In genomic region chr17:28368915-28369683, GRCh38 we compare ENCODE assay signal across 22 cellular contexts. TPM values are rescaled to one million over a fixed set of nuclear protein-coding genes. Genes with fewer than 3 reads are reported as not detected.
DNase-seq lines count a peak whose midpoint lies in the region; ATAC-seq, FAIRE-seq and TF ChIP-seq lines count a peak whose summit lies in the region.
"Had no signal": no experiment of that assay in that cellular context is flagged by ENCODE, and none has a peak within 500 bp of the region (broad histone marks: within the 10 kb centered on the region; RNA-seq: fewer than 3 reads in every experiment).

No MANE protein-coding gene starts in this region.

- H3K27ac ChIP-seq in BLaER1 (no peak overlapping the region), osteoblast (ENCODE audit: low read depth, low read length) (no peak overlapping the region)

- peak; percentile 25; the same call in 1 of the 2 replicates for TF ChIP-seq POLR2A in GM12891 (IDR thresholded peaks at IDR 0.05; ENCODE audit: low read depth, low read length)

- H3K79me2 ChIP-seq in osteoblast (ENCODE audit: insufficient read depth, low read length) = no peaks in the 10 kb centered on the region

- H2AFZ ChIP-seq in osteoblast (ENCODE audit: low read length) = no peak overlapping the region

- H3K9me3 ChIP-seq in BLaER1 (no peaks in the 10 kb centered on the region), osteoblast (ENCODE audit: low read depth, low read length) (no peaks in the 10 kb centered on the region)

- H3K4me2 ChIP-seq in BLaER1 (no peak overlapping the region), osteoblast (ENCODE audit: insufficient read depth, low read length) (no peak overlapping the region)

- FAIRE-seq in GM12891 (lab: Jason Lieb, UNC) = no peak
- FAIRE-seq: GM18507 had no signal

- TF ChIP-seq CTCF in osteoblast (IDR thresholded peaks at IDR 0.05; ENCODE audit: extremely low read depth, low read depth, low read length) = no peak

- peaks cover 32% of the 10 kb centered on the region for H3K4me1 ChIP-seq in BLaER1
- peaks cover 7% of the 10 kb centered on the region for H3K4me1 ChIP-seq in osteoblast (ENCODE audit: insufficient read depth, low read length)

- no peak overlapping the region for H3K4me3 ChIP-seq in BLaER1
- no peak overlapping the region for H3K4me3 ChIP-seq in osteoblast (ENCODE audit: insufficient read depth, low read length)

- peaks cover 27% of the 10 kb centered on the region for H4K20me1 ChIP-seq in BLaER1
- H4K20me1 ChIP-seq in osteoblast (ENCODE audit: insufficient read depth, low read length) = peaks cover 14% of the 10 kb centered on the region

- H3K36me3 ChIP-seq in BLaER1 = peaks cover 16% of the 10 kb centered on the region
- no peaks in the 10 kb centered on the region for H3K36me3 ChIP-seq in osteoblast (ENCODE audit: insufficient read depth, low read length)

- H3K27me3 ChIP-seq in BLaER1 (no peaks in the 10 kb centered on the region), osteoblast (ENCODE audit: insufficient read depth, low read length) (peaks cover 16% of the 10 kb centered on the region)

- ATAC-seq in GM18502 (IDR thresholded peaks at IDR 0.05; ENCODE audit: poor library complexity, unreplicated experiment) = no peak
- ATAC-seq in HG03354 (IDR thresholded peaks at IDR 0.05; ENCODE audit: poor library complexity, severe bottlenecking, unreplicated experiment) = no peak
- ATAC-seq: HCT116, SK-N-SH treated with all-trans-retinoic acid at 6 μM for 48 hours had no signal

- DNase-seq in GM12891 (ENCODE audit: insufficient read length, low spot score) (no peak), islet precursor cell (peak; percentile 52), osteoblast (ENCODE audit: insufficient read length, low spot score, missing footprints) (peak; percentile 73), OCI-M1 (lab: John Stamatoyannopoulos, UW) (no peak)
- DNase-seq: AML-193; Calu3; CD4-positive, alpha-beta memory T cell; GF-D8; GOT3; KBM-7; NCI-H1105; NCI-H2081 treated with DMSO at 0.1 percent for 48 hours; NCI-H446 treated with DMSO at 0.1 percent for 48 hours; NK-92 treated with Interleukin-12 subunit alpha and Interleukin-12 subunit beta, amount 100 ng/mL, for 24 hours; SIG-M5 had no signal

- H3K9ac ChIP-seq in BLaER1 = 0 out of 2 replicates have a peak overlapping the region, but pooled peaks have one; percentile 15

TF ChIP-seq in GM12891, 5 proteins besides CTCF, POLR2A, EP300 and RAD21:
- no peak for TF ChIP-seq PAX5 (IDR thresholded peaks at IDR 0.05; ENCODE audit: insufficient read depth, low read length, severe bottlenecking)
- TF ChIP-seq POU2F2 (IDR thresholded peaks at IDR 0.05; ENCODE audit: low read depth, low read length) = no peak
- TF ChIP-seq SPI1 (IDR thresholded peaks at IDR 0.05; ENCODE audit: low read depth, low read length) = no peak
- TF ChIP-seq TAF1 (IDR thresholded peaks at IDR 0.05; ENCODE audit: low read depth, low read length) = no peak
- TF ChIP-seq POLR2AphosphoS5 (IDR thresholded peaks at IDR 0.05; ENCODE audit: low read depth, low read length) = no peak

RNA-seq across cellular contexts. Expression of gene VTN, which starts 1.0 kb away (rescaled TPM):
- polyA plus RNA-seq in GM12891 (2012; ENCODE audit: low read depth, missing spikeins) = 0.18 TPM
- total RNA-seq in osteoblast = under 0.01 TPM in 1 of 2 replicates, not detected in the other
- total RNA-seq: Calu3 had no signal
- polyA plus RNA-seq: CD4-positive, alpha-beta memory T cell had no signal

RNA-seq across cellular contexts. Expression of gene SARM1, which starts 2.4 kb away (rescaled TPM):
- polyA plus RNA-seq in GM12891 (2012; ENCODE audit: low read depth, missing spikeins) = 10.6 TPM
- 5.8 and 5.9 TPM in 2 replicates for total RNA-seq in osteoblast

RNA-seq across cellular contexts. Expression of gene SEBOX, which starts 4.1 kb away (rescaled TPM):
- not detected for polyA plus RNA-seq in GM12891 (2012; ENCODE audit: low read depth, missing spikeins)
- not detected in 2 replicates for total RNA-seq in osteoblast
- total RNA-seq: Calu3; CD4-positive, alpha-beta memory T cell; RPMI7951 had no signal
- polyA plus RNA-seq: CD4-positive, alpha-beta memory T cell had no signal

RNA-seq across cellular contexts. Expression of gene POLDIP2, which starts 11.8 kb away (rescaled TPM):
- polyA plus RNA-seq in GM12891 (2012; ENCODE audit: low read depth, missing spikeins) = 78.8 TPM
- 82.9 and 84.6 TPM in 2 replicates for total RNA-seq in osteoblast

RNA-seq across cellular contexts. Expression of gene TNFAIP1, which starts 33.5 kb away (rescaled TPM):
- 6.4 TPM for polyA plus RNA-seq in GM12891 (2012; ENCODE audit: low read depth, missing spikeins)
- 31.8 and 33.3 TPM in 2 replicates for total RNA-seq in osteoblast

Comparison
In these comparisons a context has a peak if more than half of its experiments do, and no peak if none do; other contexts are left out.
1. DNase-seq: peak in islet precursor cell (single experiment) and osteoblast (single experiment); none in GM12891 (single experiment) and OCI-M1 (single experiment).